5 cellular contexts compared by ENCODE assay signal in genomic region chr7:54159088-54159487, GRCh38.
A peak's percentile ranks its signal among the peaks of the same experiment; 100 is the strongest.
TF ChIP-seq lines count a peak whose summit lies in the region.

No MANE protein-coding gene starts in this region.

TF ChIP-seq in A549, 52 proteins besides CTCF, POLR2A, EP300 and RAD21:
- TF ChIP-seq NFE2L2 (conservative IDR thresholded peaks at IDR 0.05; ENCODE audit: low read length) (no peak), MAFK (IDR thresholded peaks at IDR 0.05; ENCODE audit: partially characterized antibody) (peak; percentile 88)

TF ChIP-seq in GM23338, 12 proteins besides CTCF, POLR2A, EP300 and RAD21 (continues in another document):
- no peak for TF ChIP-seq POLR2AphosphoS5 (IDR thresholded peaks at IDR 0.05; ENCODE audit: low read depth)
- no peak for TF ChIP-seq REST (IDR thresholded peaks at IDR 0.05; ENCODE audit: unreplicated experiment)
- TF ChIP-seq NANOG (IDR thresholded peaks at IDR 0.05; ENCODE audit: borderline replicate concordance), result no peak; the same call in 1 of the 2 replicates
- no peak for TF ChIP-seq CREB1 (CRISPR knock-in tag; IDR thresholded peaks at IDR 0.05; ENCODE audit: low read depth)

TF ChIP-seq in IMR-90, 13 proteins besides CTCF, POLR2A, EP300 and RAD21:
- peak; percentile 90 for TF ChIP-seq MAFK (IDR thresholded peaks at IDR 0.05; ENCODE audit: low read depth, low read length)
- TF ChIP-seq BHLHE40 (IDR thresholded peaks at IDR 0.05; ENCODE audit: low read depth, low read length), result no peak
- TF ChIP-seq SMC3 (IDR thresholded peaks at IDR 0.05; ENCODE audit: low read depth, low read length), result no peak
- TF ChIP-seq ELK1 (IDR thresholded peaks at IDR 0.05; ENCODE audit: borderline replicate concordance, low read depth, low read length), result no peak
- no peak for TF ChIP-seq MXI1 (IDR thresholded peaks at IDR 0.05; ENCODE audit: borderline replicate concordance, low read depth, low read length)
- TF ChIP-seq RCOR1 (IDR thresholded peaks at IDR 0.05; ENCODE audit: insufficient replicate concordance, low read length), result no peak

TF ChIP-seq in H1, 55 proteins besides CTCF, POLR2A, EP300 and RAD21:
- peak; percentile 76; the same call in 1 of the 2 replicates for TF ChIP-seq MAFK (IDR thresholded peaks at IDR 0.05; ENCODE audit: low read depth, low read length)
- TF ChIP-seq RNF2 (IDR thresholded peaks at IDR 0.05; ENCODE audit: borderline replicate concordance, low read depth, low read length, missing control alignments, poor library complexity, severe bottlenecking), result no peak

TF ChIP-seq in SK-N-SH treated with all-trans-retinoic acid at 6 μM for 48 hours, 23 proteins besides CTCF, POLR2A, EP300 and RAD21:
- TF ChIP-seq ZNF70 (CRISPR knock-in tag; IDR thresholded peaks at IDR 0.05), result no peak
- TF ChIP-seq TCF4 (CRISPR knock-in tag; IDR thresholded peaks at IDR 0.05; ENCODE audit: borderline replicate concordance), result no peak
- TF ChIP-seq ZNF8 (CRISPR knock-in tag; IDR thresholded peaks at IDR 0.05), result no peak
- TF ChIP-seq SNAI2 (CRISPR knock-in tag; IDR thresholded peaks at IDR 0.05), result no peak
- no peak for TF ChIP-seq ISL1 (CRISPR knock-in tag; IDR thresholded peaks at IDR 0.05)
- no peak for TF ChIP-seq BACH2 (CRISPR knock-in tag; IDR thresholded peaks at IDR 0.05; ENCODE audit: borderline replicate concordance)
- no peak for TF ChIP-seq ARNTL (CRISPR knock-in tag; IDR thresholded peaks at IDR 0.05; ENCODE audit: borderline replicate concordance, low read depth)
- no peak for TF ChIP-seq TSHZ2 (CRISPR knock-in tag; IDR thresholded peaks at IDR 0.05)
- no peak for TF ChIP-seq ZFP30 (CRISPR knock-in tag; IDR thresholded peaks at IDR 0.05)
- TF ChIP-seq GLIS3 (CRISPR knock-in tag; IDR thresholded peaks at IDR 0.05), result no peak
- TF ChIP-seq CSDC2 (CRISPR knock-in tag; IDR thresholded peaks at IDR 0.05), result no peak
- no peak for TF ChIP-seq ZC3H10 (CRISPR knock-in tag; IDR thresholded peaks at IDR 0.05)
- no peak for TF ChIP-seq ZNF565 (CRISPR knock-in tag; conservative IDR thresholded peaks at IDR 0.05; ENCODE audit: low read depth)
- TF ChIP-seq TOX (CRISPR knock-in tag; IDR thresholded peaks at IDR 0.05; ENCODE audit: borderline replicate concordance), result no peak
- TF ChIP-seq ESRRG (CRISPR knock-in tag; IDR thresholded peaks at IDR 0.05), result no peak
